Comparison of ENCODE assay signal across 16 cellular contexts in the genomic region with DNA sequence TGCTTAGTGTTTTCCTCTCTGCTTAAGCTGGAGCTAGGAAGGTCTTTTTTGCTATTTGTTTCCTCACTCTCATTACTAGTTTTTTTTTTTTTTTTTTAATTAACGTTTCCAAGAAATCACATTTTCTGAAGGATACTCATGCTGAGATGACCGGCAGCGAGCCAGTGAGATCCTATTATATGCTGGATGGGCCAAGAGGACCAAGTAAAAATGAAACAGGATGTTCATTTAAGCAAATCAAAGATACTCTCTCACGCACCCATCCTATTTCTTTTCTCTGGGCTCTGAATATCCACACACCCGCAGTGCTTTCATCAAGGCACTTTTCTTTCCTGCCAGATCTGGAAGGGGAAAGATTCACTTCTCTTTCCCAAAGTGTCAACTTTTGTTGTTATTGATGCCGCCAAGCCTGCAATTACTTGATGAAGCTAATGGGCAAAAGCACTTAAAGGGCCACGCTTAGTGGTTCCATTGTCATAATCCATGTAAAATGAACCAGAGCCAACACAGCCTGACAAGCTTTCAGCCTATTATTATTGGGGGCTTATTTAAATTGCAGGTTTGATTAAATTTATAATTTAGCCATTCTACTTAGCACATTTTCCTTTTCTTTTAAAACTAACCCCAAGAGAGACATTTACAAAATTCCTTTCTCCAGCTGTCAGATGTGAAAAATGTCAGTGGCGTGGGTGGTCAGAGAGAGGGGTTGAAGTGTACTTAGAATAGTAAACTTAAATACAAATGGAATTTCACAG.
DNase-seq lines count a peak whose midpoint lies in the region; ATAC-seq and TF ChIP-seq lines count a peak whose summit lies in the region.
"Had no signal": no experiment of that assay in that cellular context is flagged by ENCODE, and none has a peak within 500 bp of the region (broad histone marks: within the 10 kb centered on the region; RNA-seq: fewer than 3 reads in every experiment).

No MANE protein-coding gene starts in this region.

- peak overlapping the region; percentile 14 for H3K27ac ChIP-seq in left ventricle myocardium inferior (replicated peaks)
- H3K27ac ChIP-seq in testis: no peak overlapping the region
- H3K27ac ChIP-seq: lower lobe of right lung had no signal

- H3K4me3 ChIP-seq in left ventricle myocardium inferior (peak overlapping the region; percentile 33), fibroblast of pulmonary artery (replicated peaks; ENCODE audit: low read depth, low read length) (no peak overlapping the region), testis (no peak overlapping the region)
- H3K4me3 ChIP-seq: lower lobe of right lung had no signal

- H3K36me3 ChIP-seq in left ventricle myocardium inferior (no peaks in the 10 kb centered on the region), testis (ENCODE audit: low read depth, missing control alignments) (no peaks in the 10 kb centered on the region)
- H3K36me3 ChIP-seq: lower lobe of right lung had no signal

- ATAC-seq in Right ventricle myocardium superior (ENCODE audit: poor library complexity): no peak
- no peak for ATAC-seq in SK-N-SH treated with all-trans-retinoic acid at 6 μM for 48 hours
- ATAC-seq in GM18870 (IDR thresholded peaks at IDR 0.05; ENCODE audit: unreplicated experiment): no peak
- ATAC-seq: lower lobe of right lung had no signal

- TF ChIP-seq CTCF in left ventricle myocardium inferior (IDR thresholded peaks at IDR 0.05; ENCODE audit: borderline replicate concordance) (no peak), fibroblast of pulmonary artery (IDR thresholded peaks at IDR 0.05; ENCODE audit: low read length, missing control alignments) (no peak), testis (IDR thresholded peaks at IDR 0.05) (no peak)

- no peaks in the 10 kb centered on the region for H3K9me3 ChIP-seq in left ventricle myocardium inferior (replicated peaks)
- H3K9me3 ChIP-seq in testis: no peaks in the 10 kb centered on the region
- H3K9me3 ChIP-seq: lower lobe of right lung had no signal

- no peaks in the 10 kb centered on the region for H3K4me1 ChIP-seq in left ventricle myocardium inferior
- H3K4me1 ChIP-seq in testis: peaks cover 5% of the 10 kb centered on the region
- H3K4me1 ChIP-seq: lower lobe of right lung had no signal

- 41 to 53% methylated on average over 8 of the region's 8 CpGs for WGBS in testis, 2 donors

- intact Hi-C loops in left ventricle myocardium inferior (cut with micrococcal nuclease) (no loop called here), Right ventricle myocardium superior (cut with DNase I) (no loop called here), testis (cut with DNase I; ENCODE audit: low total_unique reads) (no loop called here)

- no peak for TF ChIP-seq POLR2A in testis (IDR thresholded peaks at IDR 0.05)

- peak; percentile 25 for DNase-seq in left ventricle myocardium inferior
- DNase-seq in Right ventricle myocardium superior: no peak
- peak; percentile 89 for DNase-seq in NCI-H82 treated with DMSO at 0.1 percent for 48 hours (lab: John Stamatoyannopoulos, UW; ENCODE audit: unreplicated experiment)
- peak; percentile 9 for DNase-seq in fibroblast of pulmonary artery (ENCODE audit: low read depth)
- peak; percentile 69 for DNase-seq in testis
- no peak for DNase-seq in NCI-H2196 treated with DMSO at 0.1 percent for 48 hours (lab: John Stamatoyannopoulos, UW; ENCODE audit: unreplicated experiment)
- DNase-seq: ACHN; activated CD8-positive, alpha-beta memory T cell treated with anti-CD3 and anti-CD28 coated beads, Interleukin-2, amount 50 U/mL, for 4 hours; caudate nucleus; erythroblast; H7; KG1; lower lobe of right lung; NCI-H2171 had no signal

- H3K27me3 ChIP-seq in left ventricle myocardium inferior (ENCODE audit: low read depth) (peaks cover 11% of the 10 kb centered on the region), testis (no peaks in the 10 kb centered on the region)

TF ChIP-seq in SK-N-SH treated with all-trans-retinoic acid at 6 μM for 48 hours, 23 proteins besides CTCF, POLR2A, EP300 and RAD21:
- TF ChIP-seq, protein P1, sequence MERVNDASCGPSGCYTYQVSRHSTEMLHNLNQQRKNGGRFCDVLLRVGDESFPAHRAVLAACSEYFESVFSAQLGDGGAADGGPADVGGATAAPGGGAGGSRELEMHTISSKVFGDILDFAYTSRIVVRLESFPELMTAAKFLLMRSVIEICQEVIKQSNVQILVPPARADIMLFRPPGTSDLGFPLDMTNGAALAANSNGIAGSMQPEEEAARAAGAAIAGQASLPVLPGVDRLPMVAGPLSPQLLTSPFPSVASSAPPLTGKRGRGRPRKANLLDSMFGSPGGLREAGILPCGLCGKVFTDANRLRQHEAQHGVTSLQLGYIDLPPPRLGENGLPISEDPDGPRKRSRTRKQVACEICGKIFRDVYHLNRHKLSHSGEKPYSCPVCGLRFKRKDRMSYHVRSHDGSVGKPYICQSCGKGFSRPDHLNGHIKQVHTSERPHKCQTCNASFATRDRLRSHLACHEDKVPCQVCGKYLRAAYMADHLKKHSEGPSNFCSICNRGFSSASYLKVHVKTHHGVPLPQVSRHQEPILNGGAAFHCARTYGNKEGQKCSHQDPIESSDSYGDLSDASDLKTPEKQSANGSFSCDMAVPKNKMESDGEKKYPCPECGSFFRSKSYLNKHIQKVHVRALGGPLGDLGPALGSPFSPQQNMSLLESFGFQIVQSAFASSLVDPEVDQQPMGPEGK (CRISPR knock-in tag; IDR thresholded peaks at IDR 0.05; ENCODE audit: borderline replicate concordance): no peak
- TF ChIP-seq ZNF8 (CRISPR knock-in tag; IDR thresholded peaks at IDR 0.05) (no peak), ZC3H10 (CRISPR knock-in tag; IDR thresholded peaks at IDR 0.05) (no peak), SNAI2 (CRISPR knock-in tag; IDR thresholded peaks at IDR 0.05) (no peak), GLIS3 (CRISPR knock-in tag; IDR thresholded peaks at IDR 0.05) (no peak), OSR1 (CRISPR knock-in tag; IDR thresholded peaks at IDR 0.05) (no peak), TOX (CRISPR knock-in tag; IDR thresholded peaks at IDR 0.05; ENCODE audit: borderline replicate concordance) (no peak), TCF4 (CRISPR knock-in tag; IDR thresholded peaks at IDR 0.05; ENCODE audit: borderline replicate concordance) (no peak), PPARA (CRISPR knock-in tag; IDR thresholded peaks at IDR 0.05; ENCODE audit: borderline replicate concordance) (no peak), RARB (CRISPR knock-in tag; IDR thresholded peaks at IDR 0.05) (no peak), ZNF565 (CRISPR knock-in tag; conservative IDR thresholded peaks at IDR 0.05; ENCODE audit: low read depth) (no peak), ZNF70 (CRISPR knock-in tag; IDR thresholded peaks at IDR 0.05) (no peak), ZFP3 (CRISPR knock-in tag; IDR thresholded peaks at IDR 0.05) (no peak), BACH2 (CRISPR knock-in tag; IDR thresholded peaks at IDR 0.05; ENCODE audit: borderline replicate concordance) (no peak), ARNTL (CRISPR knock-in tag; IDR thresholded peaks at IDR 0.05; ENCODE audit: borderline replicate concordance, low read depth) (no peak)
- TF ChIP-seq, protein P2, sequence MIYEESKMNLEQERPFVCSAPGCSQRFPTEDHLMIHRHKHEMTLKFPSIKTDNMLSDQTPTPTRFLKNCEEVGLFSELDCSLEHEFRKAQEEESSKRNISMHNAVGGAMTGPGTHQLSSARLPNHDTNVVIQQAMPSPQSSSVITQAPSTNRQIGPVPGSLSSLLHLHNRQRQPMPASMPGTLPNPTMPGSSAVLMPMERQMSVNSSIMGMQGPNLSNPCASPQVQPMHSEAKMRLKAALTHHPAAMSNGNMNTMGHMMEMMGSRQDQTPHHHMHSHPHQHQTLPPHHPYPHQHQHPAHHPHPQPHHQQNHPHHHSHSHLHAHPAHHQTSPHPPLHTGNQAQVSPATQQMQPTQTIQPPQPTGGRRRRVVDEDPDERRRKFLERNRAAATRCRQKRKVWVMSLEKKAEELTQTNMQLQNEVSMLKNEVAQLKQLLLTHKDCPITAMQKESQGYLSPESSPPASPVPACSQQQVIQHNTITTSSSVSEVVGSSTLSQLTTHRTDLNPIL (CRISPR knock-in tag; IDR thresholded peaks at IDR 0.05; ENCODE audit: low read depth): no peak
- TF ChIP-seq, protein P3, sequence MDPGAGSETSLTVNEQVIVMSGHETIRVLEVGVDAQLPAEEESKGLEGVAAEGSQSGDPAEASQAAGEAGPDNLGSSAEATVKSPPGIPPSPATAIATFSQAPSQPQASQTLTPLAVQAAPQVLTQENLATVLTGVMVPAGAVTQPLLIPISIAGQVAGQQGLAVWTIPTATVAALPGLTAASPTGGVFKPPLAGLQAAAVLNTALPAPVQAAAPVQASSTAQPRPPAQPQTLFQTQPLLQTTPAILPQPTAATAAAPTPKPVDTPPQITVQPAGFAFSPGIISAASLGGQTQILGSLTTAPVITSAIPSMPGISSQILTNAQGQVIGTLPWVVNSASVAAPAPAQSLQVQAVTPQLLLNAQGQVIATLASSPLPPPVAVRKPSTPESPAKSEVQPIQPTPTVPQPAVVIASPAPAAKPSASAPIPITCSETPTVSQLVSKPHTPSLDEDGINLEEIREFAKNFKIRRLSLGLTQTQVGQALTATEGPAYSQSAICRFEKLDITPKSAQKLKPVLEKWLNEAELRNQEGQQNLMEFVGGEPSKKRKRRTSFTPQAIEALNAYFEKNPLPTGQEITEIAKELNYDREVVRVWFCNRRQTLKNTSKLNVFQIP (CRISPR knock-in tag; IDR thresholded peaks at IDR 0.05; ENCODE audit: borderline replicate concordance, low read depth): no peak
TF ChIP-seq in SK-N-SH treated with all-trans-retinoic acid at 6 μM for 48 hours: peak in this region for 0.

Comparison
In these comparisons a context has a peak if more than half of its experiments do, and no peak if none do; other contexts are left out.
1. DNase-seq: peak in left ventricle myocardium inferior (single experiment), NCI-H82 treated with DMSO at 0.1 percent for 48 hours (single experiment), fibroblast of pulmonary artery (single experiment) and testis (single experiment); none in Right ventricle myocardium superior (single experiment) and NCI-H2196 treated with DMSO at 0.1 percent for 48 hours (single experiment).